In genomic region chr22:49936018-49936972, GRCh38 we compare ENCODE assay signal across 8 cellular contexts. TPM values are rescaled to one million over a fixed set of nuclear protein-coding genes. Genes with fewer than 3 reads are reported as not detected.
DNase-seq lines count a peak whose midpoint lies in the region; ATAC-seq, FAIRE-seq and TF ChIP-seq lines count a peak whose summit lies in the region.

No MANE protein-coding gene starts in this region.

- TF ChIP-seq CTCF in activated B cell treated with CpG ODN at 0.5 μM for 24 hours (IDR thresholded peaks at IDR 0.05) (no peak), cardiac fibroblast (IDR thresholded peaks at IDR 0.05; ENCODE audit: low read depth, low read length) (no peak), kidney (IDR thresholded peaks at IDR 0.05; ENCODE audit: borderline replicate concordance, extremely low read depth, insufficient read depth) (no peak)

- DNase-seq in NCI-H1105 (lab: John Stamatoyannopoulos, UW) (peak; percentile 12), activated B cell treated with CpG ODN at 0.5 μM for 24 hours (peak; percentile 92), cardiac fibroblast (ENCODE audit: low read depth in 2 of 2) (peak; percentile 76 to 97), kidney (peak; percentile 99), NCI-H2107 (lab: John Stamatoyannopoulos, UW) (no peak)
- peak; percentile 79 to 100 (median 89) for DNase-seq in stimulated activated CD4-positive, alpha-beta T cell treated with anti-CD3 and anti-CD28 coated beads, Interleukin-1b, Interleukin-23, amount 100 ng/mL, for 24 hours (ENCODE audit: low read depth in 4 of 4, low spot score in 1 of 4)

- H3K9ac ChIP-seq in kidney (ENCODE audit: low read length in 2 of 2) = peak overlapping the region in 1 of 2 donors; percentile 67

- no peaks in the 10 kb centered on the region for H3K9me3 ChIP-seq in kidney (ENCODE audit: control insufficient read depth in 1 of 2, low read length in 2 of 2)

- ATAC-seq in HG02610 (IDR thresholded peaks at IDR 0.05; ENCODE audit: unreplicated experiment) (peak; percentile 69), activated B cell treated with CpG ODN at 0.5 μM for 24 hours (ENCODE audit: low read depth) (peak; percentile 75)

- H3K4me1 Mint-ChIP-seq in activated B cell treated with CpG ODN at 0.5 μM for 24 hours = peaks cover 42% of the 10 kb centered on the region

- FAIRE-seq in kidney (lab: Jason Lieb, UNC) = no peak

- H3K27ac Mint-ChIP-seq in activated B cell treated with CpG ODN at 0.5 μM for 24 hours = peak overlapping the region; percentile 82

- H3K9me3 Mint-ChIP-seq in activated B cell treated with CpG ODN at 0.5 μM for 24 hours = peaks cover 2% of the 10 kb centered on the region

- H3K36me3 Mint-ChIP-seq in activated B cell treated with CpG ODN at 0.5 μM for 24 hours (ENCODE audit: low read depth) = no peaks in the 10 kb centered on the region

- no peak overlapping the region for H3K4me3 ChIP-seq in cardiac fibroblast (replicated peaks in 1 of 2; ENCODE audit: low read depth in 2 of 2, low read length in 2 of 2)
- no peak overlapping the region for H3K4me3 ChIP-seq in kidney (ENCODE audit: low read length in 2 of 2)

- H3K4me1 ChIP-seq in kidney (ENCODE audit: control insufficient read depth in 1 of 2, insufficient read depth in 1 of 2, low read depth in 1 of 2, low read length in 2 of 2) = peaks cover 3 to 33% of the 10 kb centered on the region in 2 donors

- TF ChIP-seq POLR2A in GM15510 (IDR thresholded peaks at IDR 0.05; ENCODE audit: borderline replicate concordance, extremely low read depth, insufficient read length) = peak; percentile 46

- no peaks in the 10 kb centered on the region for H3K27me3 Mint-ChIP-seq in activated B cell treated with CpG ODN at 0.5 μM for 24 hours

- no peaks in the 10 kb centered on the region for H3K36me3 ChIP-seq in kidney (ENCODE audit: control insufficient read depth in 1 of 2, insufficient read depth in 2 of 2, low read length in 2 of 2)

- POLR2A ChIA-PET in activated B cell treated with CpG ODN at 0.5 μM for 24 hours (lab: Charles Lee) = interaction anchor here (0.6 to 15.4 kb wide), 25 partner anchors 8 to 604 kb away, joined by 3 to 828 read pairs (median 8); partner anchors contain the start of genes ALG12, CRELD2 and PIM3

- intact Hi-C loops in activated B cell treated with CpG ODN at 0.5 μM for 24 hours (cut with micrococcal nuclease) = loop anchor here (2.0 to 10.0 kb wide), 2 partner anchors 35 to 539 kb away; partner anchors contain the start of gene SBF1
- intact Hi-C loops in kidney (cut with DNase I) = no loop called here

- CTCF ChIA-PET in activated B cell treated with CpG ODN at 0.5 μM for 24 hours (lab: Charles Lee) = interaction anchor here (0.5 to 1.2 kb wide), 4 partner anchors 11 to 94 kb away, joined by 3 to 8 read pairs (median 4); no protein-coding TSS in a partner anchor

- H3K27ac ChIP-seq in kidney (ENCODE audit: low read depth in 2 of 2, low read length in 2 of 2) = peak overlapping the region; percentile 92 to 96

- peak overlapping the region; percentile 61 for H3K4me3 Mint-ChIP-seq in activated B cell treated with CpG ODN at 0.5 μM for 24 hours

RNA-seq across cellular contexts. Expression of gene CRELD2, which starts 17.9 kb away (rescaled TPM):
- total RNA-seq in activated B cell treated with CpG ODN at 0.5 μM for 24 hours (44.5 and 45.0 TPM in 2 replicates), kidney (54.0 TPM)
- polyA plus RNA-seq in kidney (ENCODE audit: insufficient read depth, low read depth, low replicate concordance) = 37.3 TPM

RNA-seq across cellular contexts. Expression of gene ALG12, which starts 18.1 kb away (rescaled TPM):
- 15.5 and 18.2 TPM in 2 replicates for total RNA-seq in activated B cell treated with CpG ODN at 0.5 μM for 24 hours
- 28.4 TPM for total RNA-seq in kidney
- 27.2 TPM for polyA plus RNA-seq in kidney (ENCODE audit: insufficient read depth, low read depth, low replicate concordance)

RNA-seq across cellular contexts. Expression of gene PIM3, which starts 24.3 kb away (rescaled TPM):
- total RNA-seq in activated B cell treated with CpG ODN at 0.5 μM for 24 hours (79.8 and 91.7 TPM in 2 replicates), kidney (107 TPM)
- 96.5 TPM for polyA plus RNA-seq in kidney (ENCODE audit: insufficient read depth, low read depth, low replicate concordance)
